23 cellular contexts compared by ENCODE assay signal in genomic region chr2:200314976-200315567, GRCh38. TPM values are rescaled to one million over a fixed set of nuclear protein-coding genes. Genes with fewer than 3 reads are reported as not detected.
DNase-seq lines count a peak whose midpoint lies in the region; ATAC-seq and TF ChIP-seq lines count a peak whose summit lies in the region.
"Had no signal": no experiment of that assay in that cellular context is flagged by ENCODE, and none has a peak within 500 bp of the region (broad histone marks: within the 10 kb centered on the region; RNA-seq: fewer than 3 reads in every experiment).

No MANE protein-coding gene starts in this region.

- TF ChIP-seq CTCF in fibroblast of pulmonary artery (IDR thresholded peaks at IDR 0.05; ENCODE audit: low read length, missing control alignments) = no peak
- TF ChIP-seq CTCF in gastrocnemius medialis (IDR thresholded peaks at IDR 0.05 in 4 of 5, conservative IDR thresholded peaks at IDR 0.05 in 1 of 5) = no peak

- H3K27ac ChIP-seq in SJCRH30 (peak overlapping the region; percentile 33), gastrocnemius medialis (peak overlapping the region; percentile 18 to 74 (median 61))
- H3K27ac ChIP-seq: brain microvascular endothelial cell, coronary artery, esophagus squamous epithelium, KMS-11, parathyroid adenoma, Peyer's patch, stomach, tibial nerve had no signal

- no peaks in the 10 kb centered on the region for H3K9me3 ChIP-seq in SJCRH30 (replicated peaks)
- H3K9me3 ChIP-seq in gastrocnemius medialis = no peaks in the 10 kb centered on the region
- H3K9me3 ChIP-seq: esophagus squamous epithelium, Peyer's patch, stomach, tibial nerve had no signal

- H3K4me3 ChIP-seq in SJCRH30 (no peak overlapping the region), fibroblast of pulmonary artery (replicated peaks; ENCODE audit: low read depth, low read length) (no peak overlapping the region), gastrocnemius medialis (no peak overlapping the region)
- H3K4me3 ChIP-seq: coronary artery, esophagus squamous epithelium, Peyer's patch, stomach, tibial nerve had no signal

- no peaks in the 10 kb centered on the region for H3K27me3 ChIP-seq in SJCRH30
- no peaks in the 10 kb centered on the region for H3K27me3 ChIP-seq in gastrocnemius medialis
- H3K27me3 ChIP-seq: brain microvascular endothelial cell, esophagus squamous epithelium, Peyer's patch, stomach, tibial nerve had no signal

- intact Hi-C loops in gastrocnemius medialis (cut with DNase I; ENCODE audit: low total_unique reads) (no loop called here), left ventricle myocardium superior (cut with micrococcal nuclease) (no loop called here)

- H3K36me3 ChIP-seq in SJCRH30 (peaks cover 75% of the 10 kb centered on the region), gastrocnemius medialis (no peaks in the 10 kb centered on the region)
- H3K36me3 ChIP-seq: brain microvascular endothelial cell, esophagus squamous epithelium, Peyer's patch, stomach, tibial nerve had no signal

- ATAC-seq in gastrocnemius medialis (peak; percentile 64 to 79), left ventricle myocardium superior (no peak)
- ATAC-seq: right cardiac atrium, T-cell had no signal

- no peak for TF ChIP-seq POLR2A in gastrocnemius medialis (IDR thresholded peaks at IDR 0.05)

- DNase-seq in GM03348 (ENCODE audit: low spot score) = peak; percentile 39
- peak; percentile 49 to 74 for DNase-seq in SJCRH30
- DNase-seq in fibroblast of pulmonary artery (ENCODE audit: low read depth) = peak; percentile 20
- peak; percentile 24 to 54 for DNase-seq in gastrocnemius medialis
- no peak for DNase-seq in activated CD4-positive, alpha-beta T cell treated with anti-CD3 and anti-CD28 coated beads, Interleukin-2, amount 50 U/mL, for 4 hours
- DNase-seq in DMS79 treated with DMSO at 0.1 percent for 48 hours (lab: John Stamatoyannopoulos, UW) = no peak
- no peak for DNase-seq in SKM-1 (lab: John Stamatoyannopoulos, UW; ENCODE audit: unreplicated experiment)
- no peak for DNase-seq in left ventricle myocardium superior
- DNase-seq: activated CD4-positive, alpha-beta T cell treated with anti-CD3 and anti-CD28 coated beads for 1 hour; activated gamma-delta T cell treated with Interleukin-2 at 50 U/mL for 16 hours; brain microvascular endothelial cell; C1 segment of cervical spinal cord; esophagus squamous epithelium; MV-4-11; Peyer's patch; right cardiac atrium; stimulated activated CD8-positive, alpha-beta memory T cell treated with anti-CD3 and anti-CD28 coated beads, Interleukin-4, amount 100 ng/mL, for 48 hours; stomach; T-cell had no signal

- H3K4me1 ChIP-seq in SJCRH30 (peaks cover 70% of the 10 kb centered on the region), gastrocnemius medialis (peaks cover 85 to 89% of the 10 kb centered on the region in 2 donors)
- H3K4me1 ChIP-seq: Peyer's patch had no signal

- in situ Hi-C loops in gastrocnemius medialis (cut with MboI; ENCODE audit: low sequenced_read_pairs in 4 of 4) = loop anchor here in 2 of 4 donors (10.0 to 25.0 kb wide), 2 partner anchors 60 to 147 kb away; no protein-coding TSS in a partner anchor

RNA-seq across cellular contexts. Expression of gene SPATS2L, which starts 8.6 kb away (rescaled TPM):
- total RNA-seq in SJCRH30 (2014; rRNA removed; shearing (Covaris generic)) = 339 and 355 TPM in 2 replicates
- total RNA-seq in gastrocnemius medialis (10 to 100 TPM; 34.0 to 74.2 (median 52.3) TPM), left ventricle myocardium superior (98.0 TPM)

Comparison
In these comparisons a context has a peak if more than half of its experiments do, and no peak if none do; other contexts are left out.
1. DNase-seq: peak in GM03348 (single experiment), SJCRH30 (2 of 2), fibroblast of pulmonary artery (single experiment) and gastrocnemius medialis (2 of 2); none in activated CD4-positive, alpha-beta T cell treated with anti-CD3 and anti-CD28 coated beads, Interleukin-2, amount 50 U/mL, for 4 hours (0 of 2), DMS79 treated with DMSO at 0.1 percent for 48 hours (single experiment), SKM-1 (single experiment) and left ventricle myocardium superior (single experiment).